In genomic region chr7:29254663-29255062, GRCh38 we compare ENCODE assay signal across 18 cellular contexts.
A peak's percentile ranks its signal among the peaks of the same experiment; 100 is the strongest.
DNase-seq lines count a peak whose midpoint lies in the region; ATAC-seq, FAIRE-seq and TF ChIP-seq lines count a peak whose summit lies in the region.
"Had no signal": no experiment of that assay in that cellular context is flagged by ENCODE, and none has a peak within 500 bp of the region (broad histone marks: within the 10 kb centered on the region; RNA-seq: fewer than 3 reads in every experiment).

No MANE protein-coding gene starts in this region.

- no peaks in the 10 kb centered on the region for H3K4me1 Mint-ChIP-seq in activated CD4-positive, alpha-beta T cell treated with anti-CD3 and anti-CD28 coated beads, Interleukin-2, amount 10 ng/mL, durations not matched to agents 7 days and 5 days

- H3F3A ChIP-seq in smooth muscle cell (ENCODE audit: low read depth): no peaks in the 10 kb centered on the region

- DNase-seq in COLO829 (ENCODE audit: low spot score) (peak; percentile 40), HEK293T (ENCODE audit: extremely low spot score) (peak; percentile 41), bronchial epithelial cell (ENCODE audit: low read depth) (peak; percentile 29), left colon (no peak), smooth muscle cell (lab: John Stamatoyannopoulos, UW; ENCODE audit: unreplicated experiment) (no peak)
- DNase-seq in stimulated activated CD4-positive, alpha-beta T cell treated with anti-CD3 and anti-CD28 coated beads, Interleukin-4, amount 100 ng/mL, for 4 hours: no peak
- no peak for DNase-seq in activated CD4-positive, alpha-beta T cell treated with anti-CD3 and anti-CD28 coated beads, Interleukin-2, amount 10 ng/mL, durations not matched to agents 7 days and 5 days
- DNase-seq in activated CD4-positive, alpha-beta T cell treated with anti-CD3 and anti-CD28 coated beads, Interleukin-2, amount 50 U/mL, for 48 hours: no peak
- DNase-seq: aorta, H9, MV-4-11, NCI-H2171, SHP77, sigmoid colon, T1000, tibial artery had no signal

- TF ChIP-seq CTCF in bronchial epithelial cell (IDR thresholded peaks at IDR 0.05; ENCODE audit: insufficient read depth, low read length, severe bottlenecking) (no peak), smooth muscle cell (IDR thresholded peaks at IDR 0.05; ENCODE audit: borderline replicate concordance, insufficient read depth, poor library complexity, severe bottlenecking) (no peak)

- no peak overlapping the region for H3K4me3 Mint-ChIP-seq in activated CD4-positive, alpha-beta T cell treated with anti-CD3 and anti-CD28 coated beads, Interleukin-2, amount 10 ng/mL, durations not matched to agents 7 days and 5 days
- H3K4me3 Mint-ChIP-seq: H9 had no signal

- no peak overlapping the region for H3K27ac ChIP-seq in smooth muscle cell (ENCODE audit: low read depth)
- H3K27ac ChIP-seq: neutrophil, sigmoid colon, tibial artery had no signal

- no peak overlapping the region for H3K4me2 ChIP-seq in smooth muscle cell

- H3K79me2 ChIP-seq in smooth muscle cell (ENCODE audit: low read depth): no peaks in the 10 kb centered on the region

- CTCF ChIA-PET in HEK293T (lab: Yijun Ruan, JAX): no interaction called here
- CTCF ChIA-PET in activated CD4-positive, alpha-beta T cell treated with anti-CD3 and anti-CD28 coated beads, Interleukin-2, amount 10 ng/mL, durations not matched to agents 7 days and 5 days (lab: Charles Lee): no interaction called here

- H3K9me3 ChIP-seq in smooth muscle cell (replicated peaks; ENCODE audit: low read depth): no peaks in the 10 kb centered on the region
- H3K9me3 ChIP-seq: neutrophil, sigmoid colon, tibial artery had no signal

- no peaks in the 10 kb centered on the region for H3K4me1 ChIP-seq in smooth muscle cell (ENCODE audit: low read depth)
- H3K4me1 ChIP-seq: sigmoid colon, tibial artery had no signal

- no peak overlapping the region for H2AFZ ChIP-seq in smooth muscle cell (ENCODE audit: low read depth)

- POLR2A ChIA-PET in HEK293T (lab: Yijun Ruan, JAX): interaction anchor here (0.5 kb wide), 1 partner anchor 299 kb away, joined by 3 read pairs; no protein-coding TSS in a partner anchor
- POLR2A ChIA-PET in activated CD4-positive, alpha-beta T cell treated with anti-CD3 and anti-CD28 coated beads, Interleukin-2, amount 10 ng/mL, durations not matched to agents 7 days and 5 days (lab: Charles Lee): no interaction called here

- no peaks in the 10 kb centered on the region for H4K20me1 ChIP-seq in smooth muscle cell (ENCODE audit: low read depth)

- no peak overlapping the region for H3K9ac ChIP-seq in smooth muscle cell (ENCODE audit: low read depth)

- H3K27me3 ChIP-seq in bronchial epithelial cell (ENCODE audit: control insufficient read depth, insufficient read depth, low read length) (no peaks in the 10 kb centered on the region), smooth muscle cell (ENCODE audit: low read depth) (no peaks in the 10 kb centered on the region)
- H3K27me3 ChIP-seq: neutrophil, sigmoid colon, tibial artery had no signal

- no peaks in the 10 kb centered on the region for H3K36me3 ChIP-seq in bronchial epithelial cell (ENCODE audit: control insufficient read depth, insufficient read depth, low read length)
- H3K36me3 ChIP-seq in smooth muscle cell (ENCODE audit: low read depth): no peaks in the 10 kb centered on the region
- H3K36me3 ChIP-seq: neutrophil, sigmoid colon, tibial artery had no signal

- no peak for FAIRE-seq in bronchial epithelial cell (lab: Jason Lieb, UNC)
- FAIRE-seq: HTR-8/SVneo had no signal

- peaks cover 6% of the 10 kb centered on the region for H3K27me3 Mint-ChIP-seq in activated CD4-positive, alpha-beta T cell treated with anti-CD3 and anti-CD28 coated beads, Interleukin-2, amount 10 ng/mL, durations not matched to agents 7 days and 5 days

- 86% methylated on average over 4 of the region's 4 CpGs for WGBS in smooth muscle cell (ENCODE audit: low lambda C conversion rate)

- no peak overlapping the region for H3K27ac Mint-ChIP-seq in activated CD4-positive, alpha-beta T cell treated with anti-CD3 and anti-CD28 coated beads, Interleukin-2, amount 10 ng/mL, durations not matched to agents 7 days and 5 days
- H3K27ac Mint-ChIP-seq: H9 had no signal

- intact Hi-C loops in left colon (cut with DNase I, micrococcal nuclease): no loop called here

- H3K9me3 Mint-ChIP-seq in activated CD4-positive, alpha-beta T cell treated with anti-CD3 and anti-CD28 coated beads, Interleukin-2, amount 10 ng/mL, durations not matched to agents 7 days and 5 days: peaks cover 2% of the 10 kb centered on the region
- H3K9me3 Mint-ChIP-seq: H9 had no signal

- H3K36me3 Mint-ChIP-seq in activated CD4-positive, alpha-beta T cell treated with anti-CD3 and anti-CD28 coated beads, Interleukin-2, amount 10 ng/mL, durations not matched to agents 7 days and 5 days (ENCODE audit: low read depth): no peaks in the 10 kb centered on the region

- ATAC-seq in left colon: peak; percentile 26

- no peak overlapping the region for H3K4me3 ChIP-seq in bronchial epithelial cell (ENCODE audit: low read depth, low read length)
- H3K4me3 ChIP-seq in smooth muscle cell: no peak overlapping the region
- H3K4me3 ChIP-seq: sigmoid colon, tibial artery had no signal

TF ChIP-seq in HEK293T, 16 proteins besides CTCF, POLR2A, EP300 and RAD21:
- TF ChIP-seq NFRKB (IDR thresholded peaks at IDR 0.05): no peak
- TF ChIP-seq HDGF (IDR thresholded peaks at IDR 0.05; ENCODE audit: borderline replicate concordance): no peak
- no peak for TF ChIP-seq FOXA1 (IDR thresholded peaks at IDR 0.05)
- TF ChIP-seq BHLHE40 (IDR thresholded peaks at IDR 0.05; ENCODE audit: borderline replicate concordance): no peak
- TF ChIP-seq SP1 (IDR thresholded peaks at IDR 0.05): no peak

Comparison
In these comparisons a context has a peak if more than half of its experiments do, and no peak if none do; other contexts are left out.
1. DNase-seq: peak in COLO829 (single experiment), HEK293T (single experiment) and bronchial epithelial cell (single experiment); none in left colon (0 of 2), smooth muscle cell (single experiment), stimulated activated CD4-positive, alpha-beta T cell treated with anti-CD3 and anti-CD28 coated beads, Interleukin-4, amount 100 ng/mL, for 4 hours (0 of 2), activated CD4-positive, alpha-beta T cell treated with anti-CD3 and anti-CD28 coated beads, Interleukin-2, amount 10 ng/mL, durations not matched to agents 7 days and 5 days (single experiment) and activated CD4-positive, alpha-beta T cell treated with anti-CD3 and anti-CD28 coated beads, Interleukin-2, amount 50 U/mL, for 48 hours (0 of 2).